21 cellular contexts compared by ENCODE assay signal in the genomic region with DNA sequence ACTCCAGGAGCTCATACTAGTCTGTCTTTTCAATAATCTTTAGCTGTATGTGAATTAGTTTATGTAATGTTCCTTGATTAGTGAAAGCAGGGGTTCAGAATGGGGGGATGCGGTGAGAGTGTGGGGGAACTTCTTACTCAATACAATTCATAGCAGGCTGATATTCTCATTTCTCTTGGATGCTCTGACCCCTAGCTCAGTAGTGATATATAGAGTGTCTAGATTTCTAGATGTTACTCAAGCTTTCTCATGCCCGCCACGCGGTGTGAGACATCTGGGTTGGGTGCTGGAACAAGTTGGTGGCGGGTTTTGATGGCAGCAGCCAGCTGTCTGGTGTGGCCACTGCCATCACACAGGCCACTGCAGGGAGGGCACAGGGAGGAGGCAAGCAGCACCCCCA. TPM values are rescaled to one million over a fixed set of nuclear protein-coding genes. Genes with fewer than 3 reads are reported as not detected.
"Had no signal": no experiment of that assay in that cellular context is flagged by ENCODE, and none has a peak within 500 bp of the region (broad histone marks: within the 10 kb centered on the region; RNA-seq: fewer than 3 reads in every experiment).

No MANE protein-coding gene starts in this region.

- H3K9me3 Mint-ChIP-seq: stimulated activated naive CD8-positive, alpha-beta T cell treated with anti-CD3 and anti-CD28 coated beads, Interleukin-15, Interleukin-2, amounts not matched to agents 100 ng/mL and 50 ng/mL, for 24 hours had no signal

- H3K4me1 Mint-ChIP-seq: brain, nephron progenitor cell had no signal

- H3K9me3 ChIP-seq: heart right ventricle, right lobe of liver, suprapubic skin, tibial nerve had no signal

- H3K36me3 ChIP-seq: heart right ventricle, right lobe of liver, suprapubic skin, tibial nerve had no signal

- H3K27ac Mint-ChIP-seq: activated CD8-positive, alpha-beta T cell treated with anti-CD3 and anti-CD28 coated beads, Interleukin-2, amount 10 ng/mL, durations not matched to agents 7 days and 5 days; activated naive CD4-positive, alpha-beta T cell treated with anti-CD3 and anti-CD28 coated beads for 36 hours; brain; nephron progenitor cell; stimulated activated naive CD8-positive, alpha-beta T cell treated with anti-CD3 and anti-CD28 coated beads, Interleukin-15, Interleukin-2, amounts not matched to agents 100 ng/mL and 50 ng/mL, for 24 hours; T-helper 1 cell treated with Interleukin-12 subunit alpha and Interleukin-12 subunit beta and Interleukin-4 antibody, amounts not matched to agents 30 μg/mL and 1 μg/mL, for 36 hours; WTC11 had no signal

- H3K4me3 Mint-ChIP-seq: activated CD8-positive, alpha-beta T cell treated with anti-CD3 and anti-CD28 coated beads, Interleukin-2, amount 10 ng/mL, durations not matched to agents 7 days and 5 days; activated naive CD4-positive, alpha-beta T cell treated with anti-CD3 and anti-CD28 coated beads for 36 hours; nephron progenitor cell; stimulated activated naive CD8-positive, alpha-beta T cell treated with anti-CD3 and anti-CD28 coated beads, Interleukin-15, Interleukin-2, amounts not matched to agents 100 ng/mL and 50 ng/mL, for 24 hours; T-helper 1 cell treated with Interleukin-12 subunit alpha and Interleukin-12 subunit beta and Interleukin-4 antibody, amounts not matched to agents 30 μg/mL and 1 μg/mL, for 36 hours had no signal

- ATAC-seq: activated CD8-positive, alpha-beta T cell treated with anti-CD3 and anti-CD28 coated beads, Interleukin-2, amount 10 ng/mL, durations not matched to agents 7 days and 5 days; heart right ventricle; left colon; right lobe of liver; WTC11 had no signal

- H3K4me3 ChIP-seq: heart right ventricle, right lobe of liver, skin epidermis, suprapubic skin, tibial nerve had no signal

- H3K27ac ChIP-seq: skin epidermis, suprapubic skin, tibial nerve had no signal

- DNase-seq: activated CD4-positive, alpha-beta T cell treated with anti-CD3 and anti-CD28 coated beads for 4 hours; activated CD8-positive, alpha-beta T cell treated with anti-CD3 and anti-CD28 coated beads, Interleukin-2, amount 10 ng/mL, durations not matched to agents 7 days and 5 days; activated naive CD4-positive, alpha-beta T cell treated with anti-CD3 and anti-CD28 coated beads for 36 hours; anterior cingulate cortex; heart right ventricle; left colon; mesenchymal stem cell; nephron progenitor cell; occipital lobe; posterior cingulate gyrus; right lobe of liver; stimulated activated CD4-positive, alpha-beta T cell treated with anti-CD3 and anti-CD28 coated beads, Interleukin-4, amount 100 ng/mL, for 1 hour; T1000 had no signal

- H3K36me3 Mint-ChIP-seq: brain had no signal

RNA-seq across cellular contexts. Expression of gene FLT1, which starts 39.3 kb away (rescaled TPM):
- total RNA-seq: myocyte had no signal
